In genomic region chr6:63816979-63817436, GRCh38 we compare ENCODE assay signal across 8 cellular contexts.
DNase-seq lines count a peak whose midpoint lies in the region; ATAC-seq and TF ChIP-seq lines count a peak whose summit lies in the region.

No MANE protein-coding gene starts in this region.

- ATAC-seq in GM18868 (IDR thresholded peaks at IDR 0.05; ENCODE audit: unreplicated experiment): peak; percentile 67
- ATAC-seq in GM18861 (IDR thresholded peaks at IDR 0.05; ENCODE audit: unreplicated experiment): no peak

- DNase-seq in NCI-H774 (lab: John Stamatoyannopoulos, UW) (peak; percentile 34), globus pallidus (ENCODE audit: low spot score) (peak; percentile 33), posterior vena cava (ENCODE audit: low spot score) (no peak)
- DNase-seq in stimulated activated CD4-positive, alpha-beta T cell treated with anti-CD3 and anti-CD28 coated beads, Interleukin-1b, Interleukin-23, amount 100 ng/mL, for 48 hours: no peak
- no peak for DNase-seq in stimulated activated CD4-positive, alpha-beta T cell treated with anti-CD3 and anti-CD28 coated beads, Interleukin-12 subunit alpha, Interleukin-12 subunit beta, amount 100 ng/mL, for 4 hours

- H3K27ac ChIP-seq in 22Rv1: no peak overlapping the region

- peak; percentile 50 for TF ChIP-seq CTCF in 22Rv1 (IDR thresholded peaks at IDR 0.05)

- intact Hi-C loops in posterior vena cava (cut with DNase I): no loop called here

Comparison
In these comparisons a context has a peak if more than half of its experiments do, and no peak if none do; other contexts are left out.
1. DNase-seq: peak in NCI-H774 (single experiment) and globus pallidus (single experiment); none in posterior vena cava (single experiment), stimulated activated CD4-positive, alpha-beta T cell treated with anti-CD3 and anti-CD28 coated beads, Interleukin-1b, Interleukin-23, amount 100 ng/mL, for 48 hours (single experiment) and stimulated activated CD4-positive, alpha-beta T cell treated with anti-CD3 and anti-CD28 coated beads, Interleukin-12 subunit alpha, Interleukin-12 subunit beta, amount 100 ng/mL, for 4 hours (single experiment).